21 cellular contexts compared by ENCODE assay signal in genomic region chr1:21206117-21206516, GRCh38. TPM values are rescaled to one million over a fixed set of nuclear protein-coding genes. Genes with fewer than 3 reads are reported as not detected.
DNase-seq lines count a peak whose midpoint lies in the region; ATAC-seq and TF ChIP-seq lines count a peak whose summit lies in the region.
"Had no signal": no experiment of that assay in that cellular context is flagged by ENCODE, and none has a peak within 500 bp of the region (broad histone marks: within the 10 kb centered on the region; RNA-seq: fewer than 3 reads in every experiment).

No MANE protein-coding gene starts in this region.

- no CpG with 5 or more reads among the region's 2 CpGs for WGBS in right lobe of liver (ENCODE audit: insufficient coverage, low coverage, low lambda C conversion rate, missing lambda C conversion rate)

- H3K27ac ChIP-seq in right lobe of liver: no peak overlapping the region
- H3K27ac ChIP-seq: brain microvascular endothelial cell, coronary artery, lower lobe of right lung, neutrophil, SJCRH30, upper lobe of left lung had no signal

- no peak for TF ChIP-seq POLR2A in right lobe of liver (IDR thresholded peaks at IDR 0.05)

- ATAC-seq in SK-N-SH treated with all-trans-retinoic acid at 6 μM for 48 hours (peak; percentile 47; the same call in 2 of the 3 replicates), right lobe of liver (no peak)
- ATAC-seq: lower lobe of right lung had no signal

- no peaks in the 10 kb centered on the region for H3K9me3 ChIP-seq in right lobe of liver
- H3K9me3 ChIP-seq: lower lobe of right lung, neutrophil, SJCRH30, upper lobe of left lung had no signal

- no peak overlapping the region for H3K4me3 ChIP-seq in right lobe of liver
- H3K4me3 ChIP-seq: coronary artery, lower lobe of right lung, SJCRH30, upper lobe of left lung had no signal

- DNase-seq in EL: peak; percentile 34
- DNase-seq in HK-2 (ENCODE audit: unreplicated experiment): peak; percentile 54
- peak; percentile 23 for DNase-seq in iris pigment epithelial cell (ENCODE audit: low read depth)
- DNase-seq in right lobe of liver: no peak
- no peak for DNase-seq in T-helper 9 cell
- no peak for DNase-seq in SHP77 (lab: John Stamatoyannopoulos, UW)
- DNase-seq: activated B cell treated with CpG ODN at 0.5 μM for 24 hours; brain microvascular endothelial cell; CD8-positive, alpha-beta memory T cell; DMS79; immature natural killer cell; lower lobe of right lung; MM.1S; NCI-H774; OCI-M1; SJCRH30; stimulated activated CD4-positive, alpha-beta T cell treated with anti-CD3 and anti-CD28 coated beads, Interleukin-4, amount 100 ng/mL, for 24 hours; upper lobe of left lung had no signal

- no peaks in the 10 kb centered on the region for H3K36me3 ChIP-seq in right lobe of liver
- H3K36me3 ChIP-seq: brain microvascular endothelial cell, lower lobe of right lung, neutrophil, SJCRH30, upper lobe of left lung had no signal

- no peaks in the 10 kb centered on the region for H3K4me1 ChIP-seq in right lobe of liver
- H3K4me1 ChIP-seq: lower lobe of right lung, SJCRH30, upper lobe of left lung had no signal

- TF ChIP-seq CTCF in right lobe of liver (IDR thresholded peaks at IDR 0.05): no peak

- H3K27me3 ChIP-seq in right lobe of liver: no peaks in the 10 kb centered on the region
- H3K27me3 ChIP-seq: brain microvascular endothelial cell, neutrophil, SJCRH30, upper lobe of left lung had no signal

- intact Hi-C loops in right lobe of liver (cut with DNase I): no loop called here

TF ChIP-seq in SK-N-SH treated with all-trans-retinoic acid at 6 μM for 48 hours, 23 proteins besides CTCF, POLR2A, EP300 and RAD21:
- TF ChIP-seq ZNF565 (CRISPR knock-in tag; conservative IDR thresholded peaks at IDR 0.05; ENCODE audit: low read depth): no peak
- no peak for TF ChIP-seq OSR1 (CRISPR knock-in tag; IDR thresholded peaks at IDR 0.05)
- TF ChIP-seq ZFP3 (CRISPR knock-in tag; IDR thresholded peaks at IDR 0.05): no peak
- no peak for TF ChIP-seq TOX (CRISPR knock-in tag; IDR thresholded peaks at IDR 0.05; ENCODE audit: borderline replicate concordance)
- TF ChIP-seq ESRRG (CRISPR knock-in tag; IDR thresholded peaks at IDR 0.05): no peak
- TF ChIP-seq, protein P1, sequence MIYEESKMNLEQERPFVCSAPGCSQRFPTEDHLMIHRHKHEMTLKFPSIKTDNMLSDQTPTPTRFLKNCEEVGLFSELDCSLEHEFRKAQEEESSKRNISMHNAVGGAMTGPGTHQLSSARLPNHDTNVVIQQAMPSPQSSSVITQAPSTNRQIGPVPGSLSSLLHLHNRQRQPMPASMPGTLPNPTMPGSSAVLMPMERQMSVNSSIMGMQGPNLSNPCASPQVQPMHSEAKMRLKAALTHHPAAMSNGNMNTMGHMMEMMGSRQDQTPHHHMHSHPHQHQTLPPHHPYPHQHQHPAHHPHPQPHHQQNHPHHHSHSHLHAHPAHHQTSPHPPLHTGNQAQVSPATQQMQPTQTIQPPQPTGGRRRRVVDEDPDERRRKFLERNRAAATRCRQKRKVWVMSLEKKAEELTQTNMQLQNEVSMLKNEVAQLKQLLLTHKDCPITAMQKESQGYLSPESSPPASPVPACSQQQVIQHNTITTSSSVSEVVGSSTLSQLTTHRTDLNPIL (CRISPR knock-in tag; IDR thresholded peaks at IDR 0.05; ENCODE audit: low read depth): no peak
- TF ChIP-seq ZNF70 (CRISPR knock-in tag; IDR thresholded peaks at IDR 0.05): no peak
- TF ChIP-seq, protein P2, sequence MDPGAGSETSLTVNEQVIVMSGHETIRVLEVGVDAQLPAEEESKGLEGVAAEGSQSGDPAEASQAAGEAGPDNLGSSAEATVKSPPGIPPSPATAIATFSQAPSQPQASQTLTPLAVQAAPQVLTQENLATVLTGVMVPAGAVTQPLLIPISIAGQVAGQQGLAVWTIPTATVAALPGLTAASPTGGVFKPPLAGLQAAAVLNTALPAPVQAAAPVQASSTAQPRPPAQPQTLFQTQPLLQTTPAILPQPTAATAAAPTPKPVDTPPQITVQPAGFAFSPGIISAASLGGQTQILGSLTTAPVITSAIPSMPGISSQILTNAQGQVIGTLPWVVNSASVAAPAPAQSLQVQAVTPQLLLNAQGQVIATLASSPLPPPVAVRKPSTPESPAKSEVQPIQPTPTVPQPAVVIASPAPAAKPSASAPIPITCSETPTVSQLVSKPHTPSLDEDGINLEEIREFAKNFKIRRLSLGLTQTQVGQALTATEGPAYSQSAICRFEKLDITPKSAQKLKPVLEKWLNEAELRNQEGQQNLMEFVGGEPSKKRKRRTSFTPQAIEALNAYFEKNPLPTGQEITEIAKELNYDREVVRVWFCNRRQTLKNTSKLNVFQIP (CRISPR knock-in tag; IDR thresholded peaks at IDR 0.05; ENCODE audit: borderline replicate concordance, low read depth): no peak
- no peak for TF ChIP-seq ZC3H10 (CRISPR knock-in tag; IDR thresholded peaks at IDR 0.05)
- TF ChIP-seq RARB (CRISPR knock-in tag; IDR thresholded peaks at IDR 0.05): no peak
- TF ChIP-seq BACH2 (CRISPR knock-in tag; IDR thresholded peaks at IDR 0.05; ENCODE audit: borderline replicate concordance): no peak
- TF ChIP-seq ARNTL (CRISPR knock-in tag; IDR thresholded peaks at IDR 0.05; ENCODE audit: borderline replicate concordance, low read depth): no peak
- no peak for TF ChIP-seq CSDC2 (CRISPR knock-in tag; IDR thresholded peaks at IDR 0.05)
- no peak for TF ChIP-seq ISL1 (CRISPR knock-in tag; IDR thresholded peaks at IDR 0.05)
- TF ChIP-seq TCF4 (CRISPR knock-in tag; IDR thresholded peaks at IDR 0.05; ENCODE audit: borderline replicate concordance): no peak
- no peak for TF ChIP-seq PATZ1 (CRISPR knock-in tag; IDR thresholded peaks at IDR 0.05; ENCODE audit: borderline replicate concordance)
- no peak for TF ChIP-seq SNAI2 (CRISPR knock-in tag; IDR thresholded peaks at IDR 0.05)
- TF ChIP-seq ZFP30 (CRISPR knock-in tag; IDR thresholded peaks at IDR 0.05): no peak
- no peak for TF ChIP-seq ZNF8 (CRISPR knock-in tag; IDR thresholded peaks at IDR 0.05)
- no peak for TF ChIP-seq GLIS3 (CRISPR knock-in tag; IDR thresholded peaks at IDR 0.05)

RNA-seq across cellular contexts. Expression of gene EIF4G3, which starts 29.4 kb away (rescaled TPM):
- total RNA-seq in right lobe of liver: 10 to 100 TPM; 14.4 to 29.9 (median 23.5) TPM

Comparison
In these comparisons a context has a peak if more than half of its experiments do, and no peak if none do; other contexts are left out.
1. DNase-seq: peak in EL (single experiment), HK-2 (single experiment) and iris pigment epithelial cell (single experiment); none in right lobe of liver (0 of 3), T-helper 9 cell (single experiment) and SHP77 (0 of 2).